ENCODE assay signal across 15 cellular contexts in the genomic region with DNA sequence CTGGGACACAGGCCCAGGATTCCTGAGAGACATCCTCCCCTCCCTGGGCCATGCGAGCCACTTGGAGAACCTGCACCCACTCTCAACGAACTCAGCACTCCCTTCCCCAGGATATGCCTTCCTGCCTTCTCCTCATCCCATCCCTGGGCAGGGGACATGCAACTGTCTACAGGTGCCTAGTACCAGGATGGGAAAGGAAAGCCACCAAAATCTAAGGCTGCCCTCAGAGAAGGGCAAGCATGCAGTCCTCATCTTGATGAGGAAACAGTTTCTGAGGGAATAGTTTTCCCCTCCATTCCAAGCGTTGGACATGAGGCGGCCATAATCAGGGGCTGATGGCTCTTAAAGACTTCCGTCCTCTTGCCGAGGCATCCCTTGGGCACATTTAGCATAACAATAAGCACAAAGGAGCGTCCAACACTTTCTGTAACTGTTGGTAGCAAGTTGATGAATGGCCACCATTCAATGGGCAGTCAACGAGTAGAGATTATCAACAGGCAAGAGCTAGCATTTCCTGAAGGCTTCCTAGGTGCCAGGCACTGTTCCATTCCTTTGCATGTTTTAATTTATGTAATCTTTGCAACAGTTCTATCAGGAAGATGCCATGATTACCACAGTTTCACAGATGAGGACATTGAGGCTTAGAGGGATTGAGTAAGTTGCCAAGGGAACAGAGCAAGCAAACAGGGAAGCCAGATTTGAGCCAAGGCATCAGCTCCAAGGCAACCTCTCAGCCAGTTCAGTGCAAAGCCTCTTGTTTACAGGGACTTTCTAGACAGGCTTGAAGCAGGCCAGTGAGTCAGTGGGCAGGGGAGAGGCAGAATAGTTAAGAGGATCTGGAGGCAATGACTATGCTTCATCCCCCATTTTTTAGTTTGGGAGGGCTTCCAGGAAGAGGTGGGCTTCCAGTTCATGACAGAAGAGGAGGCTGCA.
DNase-seq lines count a peak whose midpoint lies in the region; ATAC-seq, FAIRE-seq and TF ChIP-seq lines count a peak whose summit lies in the region.
"Had no signal": no experiment of that assay in that cellular context is flagged by ENCODE, and none has a peak within 500 bp of the region (broad histone marks: within the 10 kb centered on the region; RNA-seq: fewer than 3 reads in every experiment).

No MANE protein-coding gene starts in this region.

- DNase-seq in GM23338 (ENCODE audit: low spot score) (no peak), adipocyte (ENCODE audit: low read depth) (peak; percentile 23), fibroblast of mammary gland (ENCODE audit: low read depth) (peak; percentile 20), neuronal stem cell (ENCODE audit: low spot score) (no peak), NCI-H345 (lab: John Stamatoyannopoulos, UW) (no peak), small intestine (no peak)
- DNase-seq: activated CD8-positive, alpha-beta memory T cell treated with anti-CD3 and anti-CD28 coated beads, Interleukin-2, amount 50 U/mL, for 4 hours; NCI-H1105 treated with DMSO at 0.1 percent for 48 hours; NCI-H524 treated with DMSO at 0.1 percent for 48 hours; stimulated activated CD4-positive, alpha-beta T cell treated with anti-CD3 and anti-CD28 coated beads, Interleukin-2, amount 100 ng/mL, for 48 hours; upper lobe of right lung had no signal

- no peak overlapping the region for H3K4me3 Mint-ChIP-seq in GM23338

- no peak overlapping the region for H3K14ac ChIP-seq in neuronal stem cell (ENCODE audit: low read length)

- H3K18ac ChIP-seq in neuronal stem cell (ENCODE audit: low read length): peak overlapping the region; percentile 11

- H3K27me3 Mint-ChIP-seq in GM23338 (ENCODE audit: insufficient read depth, low read depth, poor library complexity): peaks cover 17% of the 10 kb centered on the region

- no peak overlapping the region for H3K9ac ChIP-seq in adipocyte (ENCODE audit: low read length)
- no peak overlapping the region for H3K9ac ChIP-seq in neuronal stem cell (ENCODE audit: low read depth, low read length, poor library complexity)

- no peak overlapping the region for H2BK5ac ChIP-seq in neuronal stem cell (ENCODE audit: low read length)

- no peak overlapping the region for H2BK12ac ChIP-seq in neuronal stem cell (ENCODE audit: low read length)

- no peak overlapping the region for H2BK15ac ChIP-seq in neuronal stem cell (ENCODE audit: low read length)

- no peak overlapping the region for H2AK5ac ChIP-seq in neuronal stem cell (ENCODE audit: low read depth, low read length)

- no peak overlapping the region for H4K91ac ChIP-seq in neuronal stem cell (ENCODE audit: low read depth, low read length, poor library complexity)

- no peak overlapping the region for H3K4me3 ChIP-seq in GM23338
- H3K4me3 ChIP-seq in adipocyte (ENCODE audit: low read length): no peak overlapping the region
- no peak overlapping the region for H3K4me3 ChIP-seq in fibroblast of mammary gland (ENCODE audit: control insufficient read depth, low read depth, low read length)
- no peak overlapping the region for H3K4me3 ChIP-seq in neuronal stem cell (ENCODE audit: low read length in 2 of 2)
- no peak overlapping the region for H3K4me3 ChIP-seq in small intestine (ENCODE audit: low read depth in 1 of 2, low read length in 2 of 2)
- H3K4me3 ChIP-seq: upper lobe of right lung had no signal

- H3K4me1 Mint-ChIP-seq in GM23338: peaks cover 55% of the 10 kb centered on the region

- no peak overlapping the region for H3K27ac Mint-ChIP-seq in GM23338

- H3K79me1 ChIP-seq in neuronal stem cell (ENCODE audit: low read depth, low read length): no peaks in the 10 kb centered on the region

- no peak overlapping the region for H4K8ac ChIP-seq in neuronal stem cell (ENCODE audit: low read depth, low read length)

- no peaks in the 10 kb centered on the region for H3K79me2 ChIP-seq in GM23338 (replicated peaks; ENCODE audit: insufficient read depth)

- no peak for FAIRE-seq in small intestine (lab: Jason Lieb, UNC)
- FAIRE-seq: colon had no signal

- no peak overlapping the region for H3K4me2 ChIP-seq in GM23338
- H3K4me2 ChIP-seq in neuronal stem cell (ENCODE audit: insufficient read depth, low read length, poor library complexity, severe bottlenecking): no peak overlapping the region

- ATAC-seq in GM23338 (no peak), GM18517 (IDR thresholded peaks at IDR 0.05; ENCODE audit: unreplicated experiment) (no peak), GM21515 (IDR thresholded peaks at IDR 0.05; ENCODE audit: unreplicated experiment) (no peak)
- ATAC-seq: activated naive CD4-positive, alpha-beta T cell treated with anti-CD3 and anti-CD28 coated beads, Interleukin-2, amount 50 U/mL, for 72 hours; upper lobe of right lung had no signal

- H2BK120ac ChIP-seq in neuronal stem cell (ENCODE audit: low read depth, low read length): no peak overlapping the region

- H3K4me1 ChIP-seq in GM23338 (ENCODE audit: insufficient read depth) (peaks cover 20% of the 10 kb centered on the region), adipocyte (ENCODE audit: control insufficient read depth, insufficient read depth, low read length) (no peaks in the 10 kb centered on the region), neuronal stem cell (ENCODE audit: control insufficient read depth in 2 of 2, insufficient read depth in 1 of 2, low read depth in 1 of 2, low read length in 2 of 2) (peaks cover 8 to 14% of the 10 kb centered on the region in 2 donors), small intestine (ENCODE audit: control insufficient read depth in 2 of 2, insufficient read depth in 1 of 2, low read depth in 1 of 2, low read length in 1 of 2) (no peaks in the 10 kb centered on the region)
- H3K4me1 ChIP-seq: upper lobe of right lung had no signal

- no peaks in the 10 kb centered on the region for H4K20me1 ChIP-seq in GM23338 (replicated peaks; ENCODE audit: insufficient read depth)

- H2AFZ ChIP-seq in GM23338: 0 out of 2 replicates have a peak overlapping the region, but pooled peaks have one; percentile 32
- H2AFZ ChIP-seq in neuronal stem cell (ENCODE audit: low read length): peak overlapping the region; percentile 27

- H3K4ac ChIP-seq in neuronal stem cell (ENCODE audit: low read length): no peak overlapping the region

- no peaks in the 10 kb centered on the region for H3F3A ChIP-seq in GM23338 (replicated peaks; ENCODE audit: low read depth)

- no peaks in the 10 kb centered on the region for H3K9me3 ChIP-seq in adipocyte (ENCODE audit: control insufficient read depth, low read length)
- H3K9me3 ChIP-seq in neuronal stem cell (replicated peaks in 1 of 2; ENCODE audit: control insufficient read depth in 2 of 2, insufficient read depth in 1 of 2, low read depth in 1 of 2, low read length in 2 of 2): peaks cover under 1 to 3% of the 10 kb centered on the region in 2 donors
- H3K9me3 ChIP-seq in small intestine (ENCODE audit: control insufficient read depth, low read depth): no peaks in the 10 kb centered on the region
- H3K9me3 ChIP-seq: upper lobe of right lung had no signal

- peaks cover 11% of the 10 kb centered on the region; the same call in 1 of the 2 replicates for H3K9me2 ChIP-seq in GM23338 (ENCODE audit: insufficient read depth)

- H3K27me3 ChIP-seq in GM23338 (ENCODE audit: insufficient read depth) (no peaks in the 10 kb centered on the region), adipocyte (replicated peaks; ENCODE audit: control insufficient read depth, insufficient read depth, low read length) (peaks cover 67% of the 10 kb centered on the region), neuronal stem cell (ENCODE audit: control insufficient read depth in 3 of 3, insufficient read depth in 3 of 3, low read depth in 1 of 3, low read length in 3 of 3) (peaks cover 0 to 19% (median 0%) of the 10 kb centered on the region in 3 experiments), small intestine (ENCODE audit: control insufficient read depth in 2 of 2, insufficient read depth in 2 of 2, low read length in 2 of 2) (no peaks in the 10 kb centered on the region)

- no peaks in the 10 kb centered on the region; the same call in 2 of the 3 replicates for H3K36me3 Mint-ChIP-seq in GM23338 (ENCODE audit: low read depth)
- H3K36me3 Mint-ChIP-seq: activated naive CD4-positive, alpha-beta T cell treated with anti-CD3 and anti-CD28 coated beads, Interleukin-2, amount 50 U/mL, for 72 hours had no signal

- WGBS in neuronal stem cell (ENCODE audit: extremely low coverage in 2 of 2, insufficient read length in 2 of 2, insufficient replicate concordance in 1 of 2), 2 donors: no CpG with 5 or more reads among the region's 8 CpGs
- 73 to 81% (median 79%) methylated on average over 8 of the region's 8 CpGs for whole genome bisulfite sequencing in small intestine, 3 donors

- no peak overlapping the region for H3K23ac ChIP-seq in neuronal stem cell (ENCODE audit: low read depth, low read length, poor library complexity)

- TF ChIP-seq CTCF in GM23338 (conservative IDR thresholded peaks at IDR 0.05; ENCODE audit: low read depth in 2 of 2) (no peak), fibroblast of mammary gland (conservative IDR thresholded peaks at IDR 0.05; ENCODE audit: control insufficient read depth, insufficient read depth, low read depth, low read length) (no peak)

- peaks cover 3% of the 10 kb centered on the region; the same call in 2 of the 3 replicates for H3K9me3 Mint-ChIP-seq in GM23338
- H3K9me3 Mint-ChIP-seq: activated naive CD4-positive, alpha-beta T cell treated with anti-CD3 and anti-CD28 coated beads, Interleukin-2, amount 50 U/mL, for 72 hours had no signal

- no peaks in the 10 kb centered on the region for H3K36me3 ChIP-seq in GM23338 (ENCODE audit: insufficient read depth)
- H3K36me3 ChIP-seq in adipocyte (ENCODE audit: control insufficient read depth, insufficient read depth, low read length, severe bottlenecking): no peaks in the 10 kb centered on the region
- no peaks in the 10 kb centered on the region for H3K36me3 ChIP-seq in neuronal stem cell (replicated peaks in 1 of 2; ENCODE audit: control insufficient read depth in 2 of 2, insufficient read depth in 2 of 2, low read length in 2 of 2)
- no peaks in the 10 kb centered on the region for H3K36me3 ChIP-seq in small intestine (ENCODE audit: control insufficient read depth in 2 of 2, insufficient read depth in 2 of 2, low read length in 2 of 2)
- H3K36me3 ChIP-seq: upper lobe of right lung had no signal

- H3K27ac ChIP-seq in GM23338 (ENCODE audit: low read depth) (no peak overlapping the region), neuronal stem cell (replicated peaks; ENCODE audit: low read length) (no peak overlapping the region), small intestine (ENCODE audit: low read depth in 1 of 2, low read length in 1 of 2) (peak overlapping the region in 1 of 2 donors; percentile 15)
- H3K27ac ChIP-seq: upper lobe of right lung had no signal

TF ChIP-seq in GM23338, 12 proteins besides CTCF, POLR2A, EP300 and RAD21 (continues in another document):
- no peak for TF ChIP-seq ZNF331 (CRISPR knock-in tag; IDR thresholded peaks at IDR 0.05; ENCODE audit: low read depth)

Comparison
In these comparisons a context has a peak if more than half of its experiments do, and no peak if none do; other contexts are left out.
1. DNase-seq: peak in adipocyte (single experiment) and fibroblast of mammary gland (single experiment); none in GM23338 (single experiment), neuronal stem cell (single experiment), NCI-H345 (single experiment) and small intestine (single experiment).